10 cellular contexts compared by ENCODE assay signal in genomic region chr6:89360415-89360999, GRCh38. TPM values are rescaled to one million over a fixed set of nuclear protein-coding genes. Genes with fewer than 3 reads are reported as not detected.
A peak's percentile ranks its signal among the peaks of the same experiment; 100 is the strongest.
DNase-seq lines count a peak whose midpoint lies in the region; ATAC-seq lines count a peak whose summit lies in the region.
"Had no signal": no experiment of that assay in that cellular context is flagged by ENCODE, and none has a peak within 500 bp of the region (broad histone marks: within the 10 kb centered on the region; RNA-seq: fewer than 3 reads in every experiment).

No MANE protein-coding gene starts in this region.

- H3K27me3 Mint-ChIP-seq in activated CD8-positive, alpha-beta memory T cell treated with anti-CD3 and anti-CD28 coated beads, Interleukin-2, amount 10 ng/mL, durations not matched to agents 7 days and 5 days: no peaks in the 10 kb centered on the region
- H3K27me3 Mint-ChIP-seq in T-cell: no peaks in the 10 kb centered on the region
- H3K27me3 Mint-ChIP-seq in stimulated activated naive B cell treated with anti-CD40 and anti-IgM and Interleukin-4, amounts not matched to agents 10 μg/mL and 1 μg/mL and 100 μg/mL, for 72 hours: no peaks in the 10 kb centered on the region
- H3K27me3 Mint-ChIP-seq: brain had no signal

- CTCF ChIA-PET in activated CD8-positive, alpha-beta memory T cell treated with anti-CD3 and anti-CD28 coated beads, Interleukin-2, amount 10 ng/mL, durations not matched to agents 7 days and 5 days (lab: Charles Lee): interaction anchor here (0.9 to 10.7 kb wide), 8 partner anchors 8 to 378 kb away, joined by 3 to 119 read pairs (median 7); partner anchors contain the start of gene UBE2J1
- CTCF ChIA-PET in T-cell (lab: Charles Lee): interaction anchor here in 1 of 2 donors (0.7 to 4.4 kb wide), 2 partner anchors 12 to 13 kb away, joined by 8 to 21 read pairs; no protein-coding TSS in a partner anchor

- peaks cover 2% of the 10 kb centered on the region for H3K9me3 Mint-ChIP-seq in activated CD8-positive, alpha-beta memory T cell treated with anti-CD3 and anti-CD28 coated beads, Interleukin-2, amount 10 ng/mL, durations not matched to agents 7 days and 5 days (ENCODE audit: low read depth)
- no peaks in the 10 kb centered on the region for H3K9me3 Mint-ChIP-seq in T-cell
- H3K9me3 Mint-ChIP-seq in stimulated activated naive B cell treated with anti-CD40 and anti-IgM and Interleukin-4, amounts not matched to agents 10 μg/mL and 1 μg/mL and 100 μg/mL, for 72 hours: peaks cover 1 to 3% of the 10 kb centered on the region in 2 donors
- H3K9me3 Mint-ChIP-seq: brain had no signal

- H3K27ac Mint-ChIP-seq in activated CD8-positive, alpha-beta memory T cell treated with anti-CD3 and anti-CD28 coated beads, Interleukin-2, amount 10 ng/mL, durations not matched to agents 7 days and 5 days: peak overlapping the region; percentile 72
- peak overlapping the region in 1 of 2 donors; percentile 2 for H3K27ac Mint-ChIP-seq in T-cell
- H3K27ac Mint-ChIP-seq in stimulated activated naive B cell treated with anti-CD40 and anti-IgM and Interleukin-4, amounts not matched to agents 10 μg/mL and 1 μg/mL and 100 μg/mL, for 72 hours: peak overlapping the region; percentile 82

- peaks cover 10% of the 10 kb centered on the region for H3K36me3 Mint-ChIP-seq in activated CD8-positive, alpha-beta memory T cell treated with anti-CD3 and anti-CD28 coated beads, Interleukin-2, amount 10 ng/mL, durations not matched to agents 7 days and 5 days
- H3K36me3 Mint-ChIP-seq in T-cell: peaks cover 3% of the 10 kb centered on the region
- H3K36me3 Mint-ChIP-seq in stimulated activated naive B cell treated with anti-CD40 and anti-IgM and Interleukin-4, amounts not matched to agents 10 μg/mL and 1 μg/mL and 100 μg/mL, for 72 hours: peaks cover 6 to 9% of the 10 kb centered on the region in 2 donors
- H3K36me3 Mint-ChIP-seq: brain had no signal

- peaks cover 60% of the 10 kb centered on the region for H3K4me1 Mint-ChIP-seq in activated CD8-positive, alpha-beta memory T cell treated with anti-CD3 and anti-CD28 coated beads, Interleukin-2, amount 10 ng/mL, durations not matched to agents 7 days and 5 days
- peaks cover 45 to 65% (median 52%) of the 10 kb centered on the region in 3 donors for H3K4me1 Mint-ChIP-seq in T-cell
- peaks cover 21 to 55% of the 10 kb centered on the region in 2 donors for H3K4me1 Mint-ChIP-seq in stimulated activated naive B cell treated with anti-CD40 and anti-IgM and Interleukin-4, amounts not matched to agents 10 μg/mL and 1 μg/mL and 100 μg/mL, for 72 hours

- POLR2A ChIA-PET in T-cell (lab: Charles Lee): interaction anchor here in 1 of 2 donors (1.0 kb wide), 1 partner anchor 10 kb away, joined by 22 read pairs; no protein-coding TSS in a partner anchor

- ATAC-seq in activated CD8-positive, alpha-beta memory T cell treated with anti-CD3 and anti-CD28 coated beads, Interleukin-2, amount 10 ng/mL, durations not matched to agents 7 days and 5 days: peak; percentile 84
- ATAC-seq in HG02885 (IDR thresholded peaks at IDR 0.05; ENCODE audit: poor library complexity, unreplicated experiment) (peak; percentile 49), T-cell (replicated peaks in 1 of 4) (peak; percentile 42 to 77 (median 70)), GM19397 (IDR thresholded peaks at IDR 0.05; ENCODE audit: unreplicated experiment) (no peak)
- ATAC-seq in stimulated activated naive B cell treated with anti-CD40 and anti-IgM and Interleukin-4, amounts not matched to agents 10 μg/mL and 1 μg/mL and 100 μg/mL, for 72 hours (replicated peaks): peak; percentile 71 to 77

- H3K4me3 Mint-ChIP-seq in activated CD8-positive, alpha-beta memory T cell treated with anti-CD3 and anti-CD28 coated beads, Interleukin-2, amount 10 ng/mL, durations not matched to agents 7 days and 5 days: peak overlapping the region; percentile 11
- no peak overlapping the region for H3K4me3 Mint-ChIP-seq in T-cell
- H3K4me3 Mint-ChIP-seq in stimulated activated naive B cell treated with anti-CD40 and anti-IgM and Interleukin-4, amounts not matched to agents 10 μg/mL and 1 μg/mL and 100 μg/mL, for 72 hours: peak overlapping the region; percentile 43 to 51

- DNase-seq in activated CD8-positive, alpha-beta memory T cell treated with anti-CD3 and anti-CD28 coated beads, Interleukin-2, amount 10 ng/mL, durations not matched to agents 7 days and 5 days: no peak
- no peak for DNase-seq in activated CD8-positive, alpha-beta memory T cell treated with anti-CD3 and anti-CD28 coated beads, Interleukin-2, amount 50 U/mL, for 48 hours
- DNase-seq in T-cell (no peak), retina (no peak), NCI-H526 (lab: John Stamatoyannopoulos, UW) (no peak)
- DNase-seq in stimulated activated naive B cell treated with anti-CD40 and anti-IgM and Interleukin-4, amounts not matched to agents 10 μg/mL and 1 μg/mL and 100 μg/mL, for 72 hours: no peak

RNA-seq across cellular contexts. Expression of gene UBE2J1, which starts 8.0 kb away (rescaled TPM):
- 10 to 100 TPM; 26.1 to 31.2 TPM for total RNA-seq in activated CD8-positive, alpha-beta memory T cell treated with anti-CD3 and anti-CD28 coated beads, Interleukin-2, amount 10 ng/mL, durations not matched to agents 7 days and 5 days
- 10 to 100 TPM; 14.6 to 24.1 (median 22.6) TPM for total RNA-seq in T-cell

RNA-seq across cellular contexts. Expression of gene GABRR2, which starts 45.4 kb away (rescaled TPM):
- 1 to 10 TPM in 1 of 2 experiments, under 1 TPM in 1; 0.67 to 1.0 TPM for total RNA-seq in activated CD8-positive, alpha-beta memory T cell treated with anti-CD3 and anti-CD28 coated beads, Interleukin-2, amount 10 ng/mL, durations not matched to agents 7 days and 5 days
- total RNA-seq in T-cell: 1 to 10 TPM in 1 of 5 donors, under 1 TPM in 4; 0.49 to 1.5 (median 0.73) TPM
- total RNA-seq: NCI-H460 had no signal

RNA-seq across cellular contexts. Expression of gene RRAGD, which starts 51.6 kb away (rescaled TPM):
- total RNA-seq in activated CD8-positive, alpha-beta memory T cell treated with anti-CD3 and anti-CD28 coated beads, Interleukin-2, amount 10 ng/mL, durations not matched to agents 7 days and 5 days: 1 to 10 TPM; 1.3 to 5.7 TPM
- total RNA-seq in T-cell: 1 to 10 TPM; 2.3 to 4.9 (median 4.6) TPM

Comparison
In these comparisons a context has a peak if more than half of its experiments do, and no peak if none do; other contexts are left out.
1. H3K4me3 Mint-ChIP-seq: peak in activated CD8-positive, alpha-beta memory T cell treated with anti-CD3 and anti-CD28 coated beads, Interleukin-2, amount 10 ng/mL, durations not matched to agents 7 days and 5 days (single experiment) and stimulated activated naive B cell treated with anti-CD40 and anti-IgM and Interleukin-4, amounts not matched to agents 10 μg/mL and 1 μg/mL and 100 μg/mL, for 72 hours (2 of 2); none in T-cell (0 of 3).